In genomic region chr5:69245031-69245430, GRCh38 we compare ENCODE assay signal across 32 cellular contexts. TPM values are rescaled to one million over a fixed set of nuclear protein-coding genes. Genes with fewer than 3 reads are reported as not detected.
"Had no signal": no experiment of that assay in that cellular context is flagged by ENCODE, and none has a peak within 500 bp of the region (broad histone marks: within the 10 kb centered on the region; RNA-seq: fewer than 3 reads in every experiment).

No MANE protein-coding gene starts in this region.

- H3K27me3 ChIP-seq: ascending aorta, cardiac muscle cell had no signal

- ATAC-seq: activated CD4-positive, alpha-beta T cell treated with anti-CD3 and anti-CD28 coated beads for 36 hours; activated CD4-positive, CD25-positive, alpha-beta regulatory T cell treated with anti-CD3 and anti-CD28 coated beads, Interleukin-2, amount 50 U/mL, for 24 hours; activated CD8-positive, alpha-beta memory T cell treated with anti-CD3 and anti-CD28 coated beads, Interleukin-2, amount 10 ng/mL, durations not matched to agents 7 days and 5 days; activated CD8-positive, alpha-beta T cell treated with anti-CD3 and anti-CD28 coated beads, Interleukin-2, amount 10 ng/mL, durations not matched to agents 7 days and 5 days; activated naive CD8-positive, alpha-beta T cell treated with anti-CD3 and anti-CD28 coated beads, Interleukin-2, amount 50 U/mL, for 24 hours had no signal

- FAIRE-seq: bronchial epithelial cell, TTC549 had no signal

- H3K4me3 ChIP-seq: ascending aorta, cardiac muscle cell had no signal

- H3K36me3 ChIP-seq: cardiac muscle cell had no signal

- DNase-seq: activated CD4-positive, alpha-beta memory T cell treated with anti-CD3 and anti-CD28 coated beads, Interleukin-2, amount 10 ng/mL, durations not matched to agents 7 days and 5 days; activated CD4-positive, alpha-beta T cell treated with anti-CD3 and anti-CD28 coated beads for 1 hour; activated CD4-positive, alpha-beta T cell treated with anti-CD3 and anti-CD28 coated beads for 36 hours; activated CD4-positive, alpha-beta T cell treated with anti-CD3 and anti-CD28 coated beads for 48 hours; activated CD4-positive, alpha-beta T cell treated with anti-CD3 and anti-CD28 coated beads, Interleukin-2, amount 10 ng/mL, durations not matched to agents 7 days and 5 days; activated CD4-positive, alpha-beta T cell treated with anti-CD3 and anti-CD28 coated beads, Interleukin-2, amount 50 U/mL, for 48 hours; activated CD4-positive, CD25-positive, alpha-beta regulatory T cell; activated CD8-positive, alpha-beta memory T cell treated with anti-CD3 and anti-CD28 coated beads for 24 hours; activated CD8-positive, alpha-beta memory T cell treated with anti-CD3 and anti-CD28 coated beads, Interleukin-2, amount 10 ng/mL, durations not matched to agents 7 days and 5 days; activated CD8-positive, alpha-beta memory T cell treated with anti-CD3 and anti-CD28 coated beads, Interleukin-2, amount 50 U/mL, for 48 hours; activated CD8-positive, alpha-beta T cell treated with anti-CD3 and anti-CD28 coated beads, Interleukin-2, amount 10 ng/mL, durations not matched to agents 7 days and 5 days; activated effector memory CD4-positive, alpha-beta T cell treated with Interleukin-2 at 50 U/mL for 16 hours; activated gamma-delta T cell; activated naive CD4-positive, alpha-beta T cell treated with anti-CD3 and anti-CD28 coated beads, Interleukin-2, amount 10 ng/mL, durations not matched to agents 7 days and 5 days; activated naive CD4-positive, alpha-beta T cell treated with Interleukin-2 at 50 U/mL for 16 hours; activated naive CD8-positive, alpha-beta T cell treated with anti-CD3 and anti-CD28 coated beads, Interleukin-2, amount 10 ng/mL, durations not matched to agents 7 days and 5 days; activated naive CD8-positive, alpha-beta T cell treated with anti-CD3 and anti-CD28 coated beads, Interleukin-2, amount 50 U/mL, for 24 hours; activated T-cell treated with anti-CD3 and anti-CD28 coated beads, Interleukin-2, amount 50 U/mL, for 24 hours; activated T-cell treated with anti-CD3 and anti-CD28 coated beads, Interleukin-2, amount 50 U/mL, for 48 hours; amygdala; anterior cingulate cortex; caudate nucleus; cerebellar nuclear complex; T-helper 1 cell; T-helper 2 cell; T-helper 9 cell had no signal

- H3K27ac ChIP-seq: ascending aorta, cardiac muscle cell, VCaP had no signal

- H3K4me1 ChIP-seq: ascending aorta had no signal

RNA-seq across cellular contexts. Expression of gene CENPH, which starts 55.6 kb away (rescaled TPM):
- total RNA-seq: ascending aorta had no signal
